1 cellular context compared by ENCODE assay signal in genomic region chr7:107387573-107388219, GRCh38.
A peak's percentile ranks its signal among the peaks of the same experiment; 100 is the strongest.
TF ChIP-seq lines count a peak whose summit lies in the region.

No MANE protein-coding gene starts in this region.

TF ChIP-seq in K562, 482 proteins besides CTCF, POLR2A, EP300 and RAD21 (continued from another document):
- TF ChIP-seq, protein P1, sequence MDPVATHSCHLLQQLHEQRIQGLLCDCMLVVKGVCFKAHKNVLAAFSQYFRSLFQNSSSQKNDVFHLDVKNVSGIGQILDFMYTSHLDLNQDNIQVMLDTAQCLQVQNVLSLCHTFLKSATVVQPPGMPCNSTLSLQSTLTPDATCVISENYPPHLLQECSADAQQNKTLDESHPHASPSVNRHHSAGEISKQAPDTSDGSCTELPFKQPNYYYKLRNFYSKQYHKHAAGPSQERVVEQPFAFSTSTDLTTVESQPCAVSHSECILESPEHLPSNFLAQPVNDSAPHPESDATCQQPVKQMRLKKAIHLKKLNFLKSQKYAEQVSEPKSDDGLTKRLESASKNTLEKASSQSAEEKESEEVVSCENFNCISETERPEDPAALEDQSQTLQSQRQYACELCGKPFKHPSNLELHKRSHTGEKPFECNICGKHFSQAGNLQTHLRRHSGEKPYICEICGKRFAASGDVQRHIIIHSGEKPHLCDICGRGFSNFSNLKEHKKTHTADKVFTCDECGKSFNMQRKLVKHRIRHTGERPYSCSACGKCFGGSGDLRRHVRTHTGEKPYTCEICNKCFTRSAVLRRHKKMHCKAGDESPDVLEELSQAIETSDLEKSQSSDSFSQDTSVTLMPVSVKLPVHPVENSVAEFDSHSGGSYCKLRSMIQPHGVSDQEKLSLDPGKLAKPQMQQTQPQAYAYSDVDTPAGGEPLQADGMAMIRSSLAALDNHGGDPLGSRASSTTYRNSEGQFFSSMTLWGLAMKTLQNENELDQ (CRISPR knock-in tag; IDR thresholded peaks at IDR 0.05; ENCODE audit: borderline replicate concordance) = no peak
- TF ChIP-seq TCFL5 (CRISPR knock-in tag; conservative IDR thresholded peaks at IDR 0.05) (no peak), MBD2 (IDR thresholded peaks at IDR 0.05; ENCODE audit: borderline replicate concordance, low read depth) (no peak), POLR2H (tag; IDR thresholded peaks at IDR 0.05; ENCODE audit: low read depth) (0 out of 2 replicates have a peak, but pooled peaks have one; percentile 37), NFYB (IDR thresholded peaks at IDR 0.05; ENCODE audit: extremely low read depth, insufficient read length) (no peak), TBP (optimal IDR thresholded peaks at IDR 0.05; ENCODE audit: low read depth, low read length) (no peak), MXD1 (CRISPR knock-in tag; IDR thresholded peaks at IDR 0.05; ENCODE audit: borderline replicate concordance, poor library complexity, severe bottlenecking) (no peak), ZEB2 (IDR thresholded peaks at IDR 0.05) (peak; percentile 15; the same call in 1 of the 2 replicates), ZNF175 (CRISPR knock-in tag; IDR thresholded peaks at IDR 0.05; ENCODE audit: low read depth) (0 out of 2 replicates have a peak, but pooled peaks have one; percentile 33), ZNF766 (CRISPR knock-in tag; conservative IDR thresholded peaks at IDR 0.05) (peak; percentile 97), PHF8 (IDR thresholded peaks at IDR 0.05; ENCODE audit: borderline replicate concordance, low read length) (no peak), ZNF785 (CRISPR knock-in tag; IDR thresholded peaks at IDR 0.05) (no peak), NR2C1 (IDR thresholded peaks at IDR 0.05) (no peak), NR2C1 (tag; IDR thresholded peaks at IDR 0.05) (peak; percentile 9; the same call in 1 of the 2 replicates), ZFPM2 (CRISPR knock-in tag; IDR thresholded peaks at IDR 0.05) (no peak), BDP1 (IDR thresholded peaks at IDR 0.05; ENCODE audit: insufficient read depth, insufficient read length) (no peak), ZNF655 (CRISPR knock-in tag; IDR thresholded peaks at IDR 0.05) (no peak), FOSL1 (tag; conservative IDR thresholded peaks at IDR 0.05) (peak; percentile 86), POLR3G (IDR thresholded peaks at IDR 0.05; ENCODE audit: extremely low read depth, insufficient read length, insufficient replicate concordance) (no peak), RBBP5 (IDR thresholded peaks at IDR 0.05; ENCODE audit: borderline replicate concordance, insufficient read depth, low read length, poor library complexity, severe bottlenecking) (no peak), BCOR (IDR thresholded peaks at IDR 0.05) (no peak), ZNF263 (CRISPR knock-in tag; IDR thresholded peaks at IDR 0.05; ENCODE audit: borderline replicate concordance) (no peak), NFATC3 (IDR thresholded peaks at IDR 0.05) (0 out of 2 replicates have a peak, but pooled peaks have one; percentile 24), HOXB6 (CRISPR knock-in tag; IDR thresholded peaks at IDR 0.05; ENCODE audit: borderline replicate concordance) (no peak), HSF4 (CRISPR knock-in tag; IDR thresholded peaks at IDR 0.05; ENCODE audit: borderline replicate concordance) (no peak), SOX6 (IDR thresholded peaks at IDR 0.05) (0 out of 2 replicates have a peak, but pooled peaks have one; percentile 8), CREBBP (IDR thresholded peaks at IDR 0.05; ENCODE audit: low read depth, low read length) (no peak), MTA2 (IDR thresholded peaks at IDR 0.05; ENCODE audit: low read depth) (0 out of 2 replicates have a peak, but pooled peaks have one; percentile 5), SFPQ (IDR thresholded peaks at IDR 0.05; ENCODE audit: low read depth, low read length) (no peak), ATF2 (CRISPR knock-in tag; IDR thresholded peaks at IDR 0.05) (no peak), NCOA1 (IDR thresholded peaks at IDR 0.05; ENCODE audit: low read depth) (no peak)
- TF ChIP-seq, protein P2, sequence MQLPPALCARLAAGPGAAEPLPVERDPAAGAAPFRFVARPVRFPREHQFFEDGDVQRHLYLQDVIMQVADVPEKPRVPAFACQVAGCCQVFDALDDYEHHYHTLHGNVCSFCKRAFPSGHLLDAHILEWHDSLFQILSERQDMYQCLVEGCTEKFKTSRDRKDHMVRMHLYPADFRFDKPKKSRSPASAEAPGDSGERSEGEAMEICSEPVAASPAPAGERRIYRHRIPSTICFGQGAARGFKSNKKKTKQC (CRISPR knock-in tag; IDR thresholded peaks at IDR 0.05) = no peak
- TF ChIP-seq, protein P3, sequence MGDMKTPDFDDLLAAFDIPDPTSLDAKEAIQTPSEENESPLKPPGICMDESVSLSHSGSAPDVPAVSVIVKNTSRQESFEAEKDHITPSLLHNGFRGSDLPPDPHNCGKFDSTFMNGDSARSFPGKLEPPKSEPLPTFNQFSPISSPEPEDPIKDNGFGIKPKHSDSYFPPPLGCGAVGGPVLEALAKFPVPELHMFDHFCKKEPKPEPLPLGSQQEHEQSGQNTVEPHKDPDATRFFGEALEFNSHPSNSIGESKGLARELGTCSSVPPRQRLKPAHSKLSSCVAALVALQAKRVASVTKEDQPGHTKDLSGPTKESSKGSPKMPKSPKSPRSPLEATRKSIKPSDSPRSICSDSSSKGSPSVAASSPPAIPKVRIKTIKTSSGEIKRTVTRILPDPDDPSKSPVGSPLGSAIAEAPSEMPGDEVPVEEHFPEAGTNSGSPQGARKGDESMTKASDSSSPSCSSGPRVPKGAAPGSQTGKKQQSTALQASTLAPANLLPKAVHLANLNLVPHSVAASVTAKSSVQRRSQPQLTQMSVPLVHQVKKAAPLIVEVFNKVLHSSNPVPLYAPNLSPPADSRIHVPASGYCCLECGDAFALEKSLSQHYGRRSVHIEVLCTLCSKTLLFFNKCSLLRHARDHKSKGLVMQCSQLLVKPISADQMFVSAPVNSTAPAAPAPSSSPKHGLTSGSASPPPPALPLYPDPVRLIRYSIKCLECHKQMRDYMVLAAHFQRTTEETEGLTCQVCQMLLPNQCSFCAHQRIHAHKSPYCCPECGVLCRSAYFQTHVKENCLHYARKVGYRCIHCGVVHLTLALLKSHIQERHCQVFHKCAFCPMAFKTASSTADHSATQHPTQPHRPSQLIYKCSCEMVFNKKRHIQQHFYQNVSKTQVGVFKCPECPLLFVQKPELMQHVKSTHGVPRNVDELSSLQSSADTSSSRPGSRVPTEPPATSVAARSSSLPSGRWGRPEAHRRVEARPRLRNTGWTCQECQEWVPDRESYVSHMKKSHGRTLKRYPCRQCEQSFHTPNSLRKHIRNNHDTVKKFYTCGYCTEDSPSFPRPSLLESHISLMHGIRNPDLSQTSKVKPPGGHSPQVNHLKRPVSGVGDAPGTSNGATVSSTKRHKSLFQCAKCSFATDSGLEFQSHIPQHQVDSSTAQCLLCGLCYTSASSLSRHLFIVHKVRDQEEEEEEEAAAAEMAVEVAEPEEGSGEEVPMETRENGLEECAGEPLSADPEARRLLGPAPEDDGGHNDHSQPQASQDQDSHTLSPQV (IDR thresholded peaks at IDR 0.05) = peak; percentile 63
- TF ChIP-seq, protein P4, sequence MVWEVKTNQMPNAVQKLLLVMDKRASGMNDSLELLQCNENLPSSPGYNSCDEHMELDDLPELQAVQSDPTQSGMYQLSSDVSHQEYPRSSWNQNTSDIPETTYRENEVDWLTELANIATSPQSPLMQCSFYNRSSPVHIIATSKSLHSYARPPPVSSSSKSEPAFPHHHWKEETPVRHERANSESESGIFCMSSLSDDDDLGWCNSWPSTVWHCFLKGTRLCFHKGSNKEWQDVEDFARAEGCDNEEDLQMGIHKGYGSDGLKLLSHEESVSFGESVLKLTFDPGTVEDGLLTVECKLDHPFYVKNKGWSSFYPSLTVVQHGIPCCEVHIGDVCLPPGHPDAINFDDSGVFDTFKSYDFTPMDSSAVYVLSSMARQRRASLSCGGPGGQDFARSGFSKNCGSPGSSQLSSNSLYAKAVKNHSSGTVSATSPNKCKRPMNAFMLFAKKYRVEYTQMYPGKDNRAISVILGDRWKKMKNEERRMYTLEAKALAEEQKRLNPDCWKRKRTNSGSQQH (CRISPR knock-in tag; IDR thresholded peaks at IDR 0.05) = no peak
